35 cellular contexts compared by ENCODE assay signal in genomic region chr4:84740071-84740470, GRCh38.
"Had no signal": no experiment of that assay in that cellular context is flagged by ENCODE, and none has a peak within 500 bp of the region (broad histone marks: within the 10 kb centered on the region; RNA-seq: fewer than 3 reads in every experiment).

No MANE protein-coding gene starts in this region.

- H3K27ac ChIP-seq: KMS-11 had no signal

- H3K9ac ChIP-seq: KMS-11 had no signal

- H3K36me3 ChIP-seq: MG63 had no signal

- H3K4me3 ChIP-seq: MG63 had no signal

- DNase-seq: Karpas-422, Kasumi-1, KG1, MG63, MM.1S, MV-4-11, NCI-H1048, NCI-H1092, NCI-H1092 treated with DMSO at 0.1 percent for 48 hours, NCI-H1105, NCI-H1105 treated with DMSO at 0.1 percent for 48 hours, NCI-H1417, NCI-H1417 treated with DMSO at 0.1 percent for 48 hours, NCI-H1436, NCI-H1436 treated with DMSO at 0.1 percent for 48 hours, NCI-H146, NCI-H1694, NCI-H1694 treated with DMSO at 0.1 percent for 48 hours, NCI-H187, NCI-H187 treated with DMSO at 0.1 percent for 48 hours, NCI-H1930, NCI-H2029, NCI-H2029 treated with DMSO at 0.1 percent for 48 hours, NCI-H2081, NCI-H2081 treated with DMSO at 0.1 percent for 48 hours, NCI-H2107, NCI-H2171, NCI-H2171 treated with DMSO at 0.1 percent for 48 hours, NCI-H2227 treated with DMSO at 0.1 percent for 48 hours, NCI-H226, NCI-H345, NCI-H446, NCI-H446 treated with DMSO at 0.1 percent for 48 hours, NCI-H510A had no signal

- H3K4me2 ChIP-seq: KMS-11 had no signal

- H3K9me3 ChIP-seq: MG63 had no signal

- H3K27me3 ChIP-seq: MG63 had no signal
